ENCODE assay signal across 9 cellular contexts in the genomic region with DNA sequence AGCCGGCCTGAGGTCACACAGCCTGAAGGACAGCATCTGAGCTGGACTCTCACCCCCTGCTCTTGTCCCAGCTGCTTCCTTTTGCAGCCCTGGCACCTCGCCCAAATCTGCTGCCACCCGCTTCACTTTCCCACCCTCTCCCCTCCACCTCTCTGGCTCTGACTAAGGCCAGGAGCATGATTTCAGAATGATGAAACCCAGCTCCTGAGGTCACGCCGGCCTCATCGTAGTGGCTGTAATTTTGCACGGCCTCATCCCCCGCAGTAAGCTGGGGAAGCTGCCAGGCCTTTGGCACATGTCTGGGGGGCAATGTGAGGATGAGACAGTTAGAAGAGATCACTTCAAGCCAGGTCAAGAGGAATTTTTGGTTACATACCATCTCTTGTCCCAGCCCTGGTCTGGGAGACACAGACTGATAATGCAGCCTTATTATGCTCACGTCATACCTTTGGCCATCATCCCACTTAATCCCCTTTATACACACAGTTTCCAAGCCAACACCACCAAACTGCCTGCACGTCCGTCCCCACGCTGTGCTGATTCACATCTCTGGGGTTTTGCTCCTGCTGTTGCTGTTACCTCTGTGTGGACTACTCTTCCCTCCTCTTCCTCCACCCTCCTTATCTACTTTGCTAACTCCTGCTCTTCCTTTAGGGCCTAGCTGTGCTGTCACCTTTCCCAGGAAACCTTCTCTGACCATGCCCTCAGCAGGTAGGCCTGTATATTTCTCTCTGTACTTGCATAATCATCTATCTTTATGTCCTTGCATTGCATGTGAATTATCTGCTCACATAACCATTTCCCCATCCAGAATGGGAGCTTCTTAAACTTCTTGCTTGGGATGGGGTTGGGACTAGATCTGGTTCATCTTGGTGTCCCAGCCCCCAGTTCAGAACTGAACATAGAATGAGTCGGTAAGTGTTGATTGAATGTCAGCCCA. TPM values are rescaled to one million over a fixed set of nuclear protein-coding genes. Genes with fewer than 3 reads are reported as not detected.
DNase-seq lines count a peak whose midpoint lies in the region; ATAC-seq and TF ChIP-seq lines count a peak whose summit lies in the region.
"Had no signal": no experiment of that assay in that cellular context is flagged by ENCODE, and none has a peak within 500 bp of the region (broad histone marks: within the 10 kb centered on the region; RNA-seq: fewer than 3 reads in every experiment).

No MANE protein-coding gene starts in this region.

- ATAC-seq in heart right ventricle (peak; percentile 53 to 88 (median 77)), GM21360 (IDR thresholded peaks at IDR 0.05; ENCODE audit: unreplicated experiment) (no peak), HG03565 (IDR thresholded peaks at IDR 0.05; ENCODE audit: unreplicated experiment) (no peak)

- H3K9me3 ChIP-seq in heart right ventricle = peaks cover 0 to 4% (median 0%) of the 10 kb centered on the region in 11 donors

- TF ChIP-seq CTCF in heart right ventricle (IDR thresholded peaks at IDR 0.05) = no peak

- no peak overlapping the region for H3K4me3 ChIP-seq in heart right ventricle

- peak overlapping the region in 9 of 10 donors; percentile 6 to 87 (median 77) for H3K27ac ChIP-seq in heart right ventricle

- DNase-seq in HCEC 1CT (peak; percentile 96), SW480 (ENCODE audit: low spot score) (peak; percentile 31), heart right ventricle (peak; percentile 71 to 83), smooth muscle cell of the brain vasculature (ENCODE audit: low read depth, low spot score) (peak; percentile 70), NCI-H1417 treated with DMSO at 0.1 percent for 48 hours (lab: John Stamatoyannopoulos, UW) (no peak), Kasumi-1 (lab: John Stamatoyannopoulos, UW) (no peak)
- DNase-seq: stimulated activated CD4-positive, alpha-beta T cell treated with anti-CD3 and anti-CD28 coated beads, Interleukin-12 subunit alpha, Interleukin-12 subunit beta, amount 100 ng/mL, for 4 hours had no signal

- no peaks in the 10 kb centered on the region for H3K36me3 ChIP-seq in heart right ventricle

- intact Hi-C loops in heart right ventricle (cut with DNase I) = no loop called here

- peaks cover 4 to 21% (median 13%) of the 10 kb centered on the region in 9 donors for H3K4me1 ChIP-seq in heart right ventricle

- no peaks in the 10 kb centered on the region for H3K27me3 ChIP-seq in heart right ventricle

- WGBS in heart right ventricle, 2 donors = 31 to 42% methylated on average over 13 of the region's 13 CpGs

RNA-seq across cellular contexts. Expression of a gene that starts 58.0 kb away (rescaled TPM):
- total RNA-seq in heart right ventricle = 10 to 100 TPM in 3 of 10 donors, 1 to 10 TPM in 6, under 1 TPM in 1; 1.00 to 19.7 (median 6.7) TPM
- polyA plus RNA-seq in heart right ventricle = 1 to 10 TPM; 4.0 to 8.4 TPM

Comparison
In these comparisons a context has a peak if more than half of its experiments do, and no peak if none do; other contexts are left out.
1. DNase-seq: peak in HCEC 1CT (single experiment), SW480 (single experiment), heart right ventricle (2 of 2) and smooth muscle cell of the brain vasculature (single experiment); none in NCI-H1417 treated with DMSO at 0.1 percent for 48 hours (single experiment) and Kasumi-1 (0 of 2).
2. ATAC-seq: peak in heart right ventricle (8 of 8); none in GM21360 (single experiment) and HG03565 (single experiment).